ENCODE assay signal across 8 cellular contexts in the genomic region with DNA sequence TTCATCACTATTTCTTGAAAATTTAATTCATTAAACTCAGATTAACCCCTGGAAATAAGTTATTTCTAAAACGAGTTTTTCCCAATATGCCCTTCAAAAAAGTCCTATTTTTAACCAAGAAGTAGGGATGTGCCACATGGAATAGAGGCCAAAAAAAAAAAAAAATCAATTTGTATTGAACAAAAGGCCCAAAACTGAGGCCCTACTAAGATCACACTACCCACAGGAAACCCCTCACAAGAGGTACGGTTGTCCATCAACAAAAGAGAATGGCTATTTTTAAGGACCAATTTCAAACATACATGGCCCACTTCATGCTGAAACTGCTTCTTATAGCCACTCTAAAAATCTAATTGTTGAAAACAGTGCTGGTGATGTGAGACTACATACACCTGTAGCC. TPM values are rescaled to one million over a fixed set of nuclear protein-coding genes. Genes with fewer than 3 reads are reported as not detected.
A peak's percentile ranks its signal among the peaks of the same experiment; 100 is the strongest.
DNase-seq lines count a peak whose midpoint lies in the region; ATAC-seq and TF ChIP-seq lines count a peak whose summit lies in the region.

No MANE protein-coding gene starts in this region.

- no peak for TF ChIP-seq EP300 in upper lobe of left lung (IDR thresholded peaks at IDR 0.05)

- H3K4me3 ChIP-seq in heart left ventricle (no peak overlapping the region), ascending aorta (peak overlapping the region in 1 of 2 donors; percentile 32), upper lobe of left lung (no peak overlapping the region)

- ATAC-seq in heart left ventricle (no peak), left cardiac atrium (no peak), naive B cell (ENCODE audit: low read depth in 2 of 2) (no peak), upper lobe of left lung (ENCODE audit: low FRiP score in 2 of 2) (no peak), HG03521 (IDR thresholded peaks at IDR 0.05; ENCODE audit: unreplicated experiment) (no peak), GM18519 (IDR thresholded peaks at IDR 0.05; ENCODE audit: low FRiP score, unreplicated experiment) (no peak)

- WGBS in heart left ventricle, 4 donors = 34 to 54% (median 46%) methylated on average over 2 of the region's 2 CpGs
- WGBS in upper lobe of left lung, 2 donors = 63 to 66% methylated on average over 2 of the region's 2 CpGs

- peak overlapping the region in 5 of 8 donors; percentile 20 to 99 (median 44) for H3K4me3 Mint-ChIP-seq in naive B cell

- peaks cover 42 to 59% (median 47%) of the 10 kb centered on the region in 3 donors for H3K4me1 Mint-ChIP-seq in naive B cell

- peaks cover 6 to 82% (median 50%) of the 10 kb centered on the region in 12 donors for H3K4me1 ChIP-seq in heart left ventricle
- peaks cover 10 to 23% of the 10 kb centered on the region in 2 donors for H3K4me1 ChIP-seq in ascending aorta
- H3K4me1 ChIP-seq in upper lobe of left lung = peaks cover 23 to 39% (median 26%) of the 10 kb centered on the region in 4 donors

- no peaks in the 10 kb centered on the region for H3K9me3 Mint-ChIP-seq in naive B cell

- peaks cover 16 to 18% of the 10 kb centered on the region in 2 donors for H3K36me3 Mint-ChIP-seq in naive B cell

- peak overlapping the region in 4 of 6 donors; percentile 57 to 99 (median 94) for H3K27ac Mint-ChIP-seq in naive B cell

- DNase-seq in heart left ventricle (no peak), left cardiac atrium (no peak), ascending aorta (ENCODE audit: low spot score in 2 of 2) (no peak), naive B cell (no peak), upper lobe of left lung (no peak), NCI-H1092 (lab: John Stamatoyannopoulos, UW) (no peak)

- TF ChIP-seq CTCF in heart left ventricle (IDR thresholded peaks at IDR 0.05) = no peak
- TF ChIP-seq CTCF in ascending aorta (IDR thresholded peaks at IDR 0.05) = no peak
- no peak for TF ChIP-seq CTCF in upper lobe of left lung (IDR thresholded peaks at IDR 0.05)

- H3K27ac ChIP-seq in heart left ventricle = peak overlapping the region; percentile 6 to 98 (median 96)
- H3K27ac ChIP-seq in ascending aorta = peak overlapping the region; percentile 56 to 95
- peak overlapping the region; percentile 86 to 99 (median 94) for H3K27ac ChIP-seq in upper lobe of left lung

- intact Hi-C loops in heart left ventricle (cut with DNase I) (loop anchor here in 5 of 10 donors (2.0 to 10.0 kb wide), 5 partner anchors 35 to 120 kb away; a partner anchor contains a TSS), left cardiac atrium (cut with DNase I) (no loop called here), ascending aorta (cut with DNase I) (loop anchor here (2.0 to 5.0 kb wide), 4 partner anchors 51 to 450 kb away; a partner anchor contains a TSS)

- H3K9me3 ChIP-seq in heart left ventricle = no peaks in the 10 kb centered on the region
- H3K9me3 ChIP-seq in ascending aorta = no peaks in the 10 kb centered on the region
- H3K9me3 ChIP-seq in upper lobe of left lung = no peaks in the 10 kb centered on the region

- TF ChIP-seq POLR2A in heart left ventricle (IDR thresholded peaks at IDR 0.05) = no peak
- no peak for TF ChIP-seq POLR2A in upper lobe of left lung (IDR thresholded peaks at IDR 0.05)

- H3K27me3 Mint-ChIP-seq in naive B cell = no peaks in the 10 kb centered on the region

- H3K27me3 ChIP-seq in heart left ventricle (no peaks in the 10 kb centered on the region), ascending aorta (no peaks in the 10 kb centered on the region), upper lobe of left lung (no peaks in the 10 kb centered on the region)

- H3K36me3 ChIP-seq in heart left ventricle = peaks cover 3 to 56% (median 53%) of the 10 kb centered on the region in 9 donors
- H3K36me3 ChIP-seq in ascending aorta = peaks cover 45 to 52% of the 10 kb centered on the region in 2 donors
- peaks cover 44 to 54% (median 51%) of the 10 kb centered on the region in 4 donors for H3K36me3 ChIP-seq in upper lobe of left lung

RNA-seq across cellular contexts. Expression of a gene that starts 7.5 kb away (rescaled TPM):
- total RNA-seq in heart left ventricle = 10 to 100 TPM; 28.0 to 71.5 (median 44.5) TPM
- 10 to 100 TPM; 25.2 to 34.1 TPM for polyA plus RNA-seq in heart left ventricle
- 10 to 100 TPM; 38.3 to 54.1 TPM for total RNA-seq in left cardiac atrium
- total RNA-seq in ascending aorta = 118 TPM
- 10 to 100 TPM; 17.3 to 56.0 (median 33.5) TPM for polyA plus RNA-seq in naive B cell (ENCODE audit: low read depth in 6 of 6)
- total RNA-seq in upper lobe of left lung = 100 to 1,000 TPM in 2 of 6 donors, 10 to 100 TPM in 4; 74.5 to 245 (median 95.5) TPM

RNA-seq across cellular contexts. Expression of a gene that starts 8.2 kb away (rescaled TPM):
- total RNA-seq in heart left ventricle (1,000 to 10,000 TPM; 1,755 to 3,502 (median 2,732) TPM), left cardiac atrium (1,000 to 10,000 TPM; 1,539 to 1,844 TPM), ascending aorta (197 TPM), upper lobe of left lung (100 to 1,000 TPM; 245 to 404 (median 317) TPM)
- polyA plus RNA-seq in heart left ventricle (1,000 to 10,000 TPM; 1,436 to 2,223 TPM), naive B cell (ENCODE audit: low read depth in 6 of 6) (1,000 to 10,000 TPM in 1 of 6 donors, 100 to 1,000 TPM in 5; 711 to 1,110 (median 809) TPM)

RNA-seq across cellular contexts. Expression of a gene that starts 50.5 kb away (rescaled TPM):
- total RNA-seq in heart left ventricle (100 to 1,000 TPM in 6 of 9 donors, 10 to 100 TPM in 3; 48.0 to 120 (median 103) TPM), left cardiac atrium (100 to 1,000 TPM; 126 to 138 TPM), ascending aorta (62.2 TPM), upper lobe of left lung (100 to 1,000 TPM in 3 of 6 donors, 10 to 100 TPM in 3; 41.9 to 156 (median 105) TPM)
- polyA plus RNA-seq in heart left ventricle (100 to 1,000 TPM in 1 of 2 donors, 10 to 100 TPM in 1; 54.6 to 125 TPM), naive B cell (ENCODE audit: low read depth in 6 of 6) (100 to 1,000 TPM; 176 to 270 (median 203) TPM)
